9 cellular contexts compared by ENCODE assay signal in genomic region chr2:9799011-9799596, GRCh38. TPM values are rescaled to one million over a fixed set of nuclear protein-coding genes. Genes with fewer than 3 reads are reported as not detected.
A peak's percentile ranks its signal among the peaks of the same experiment; 100 is the strongest.
DNase-seq lines count a peak whose midpoint lies in the region; ATAC-seq, FAIRE-seq and TF ChIP-seq lines count a peak whose summit lies in the region.
"Had no signal": no experiment of that assay in that cellular context is flagged by ENCODE, and none has a peak within 500 bp of the region (broad histone marks: within the 10 kb centered on the region; RNA-seq: fewer than 3 reads in every experiment).

No MANE protein-coding gene starts in this region.

- no peak overlapping the region for H3K27ac Mint-ChIP-seq in CD4-positive, alpha-beta T cell

- peaks cover 7% of the 10 kb centered on the region for H3K4me1 ChIP-seq in OCI-LY7 (ENCODE audit: insufficient read depth, low read length, poor library complexity, severe bottlenecking)
- H3K4me1 ChIP-seq in kidney (ENCODE audit: control insufficient read depth in 1 of 2, insufficient read depth in 1 of 2, low read depth in 1 of 2, low read length in 2 of 2): peaks cover 5 to 10% of the 10 kb centered on the region in 2 donors

- H2AFZ ChIP-seq in OCI-LY7 (ENCODE audit: low read length): peak overlapping the region; percentile 76

- H3K27me3 ChIP-seq in CD4-positive, alpha-beta T cell (ENCODE audit: control insufficient read depth, insufficient read depth, low read length): no peaks in the 10 kb centered on the region
- H3K27me3 ChIP-seq: foreskin keratinocyte had no signal

- intact Hi-C loops in CD4-positive, alpha-beta T cell (cut with DNase I, micrococcal nuclease): loop anchor here (1.0 to 5.0 kb wide), 3 partner anchors 16 to 657 kb away; no protein-coding TSS in a partner anchor
- intact Hi-C loops in OCI-LY7 (cut with micrococcal nuclease; ENCODE audit: unreplicated experiment) (loop anchor here (1.0 kb wide), 1 partner anchor 249 kb away; no protein-coding TSS in a partner anchor), kidney (cut with DNase I) (no loop called here)

- H3K9me3 Mint-ChIP-seq in CD4-positive, alpha-beta T cell: no peaks in the 10 kb centered on the region

- H3K9ac ChIP-seq in kidney (ENCODE audit: low read length in 2 of 2): no peak overlapping the region

- H3K4me3 ChIP-seq in OCI-LY7 (ENCODE audit: low read depth, low read length, poor library complexity, severe bottlenecking) (no peak overlapping the region), kidney (ENCODE audit: low read length in 2 of 2) (no peak overlapping the region)

- FAIRE-seq in kidney (lab: Jason Lieb, UNC): no peak

- no peak for TF ChIP-seq CTCF in CD4-positive, alpha-beta T cell (IDR thresholded peaks at IDR 0.05)
- no peak for TF ChIP-seq CTCF in OCI-LY7 (conservative IDR thresholded peaks at IDR 0.05; ENCODE audit: low read length)
- no peak for TF ChIP-seq CTCF in kidney (IDR thresholded peaks at IDR 0.05; ENCODE audit: borderline replicate concordance, extremely low read depth, insufficient read depth)

- no peak overlapping the region for H3K27ac ChIP-seq in CD4-positive, alpha-beta T cell (ENCODE audit: low read depth, low read length)
- H3K27ac ChIP-seq in OCI-LY7 (ENCODE audit: low read depth, low read length, poor library complexity, severe bottlenecking) (no peak overlapping the region), kidney (ENCODE audit: low read depth in 2 of 2, low read length in 2 of 2) (no peak overlapping the region)

- no peaks in the 10 kb centered on the region for H4K20me1 ChIP-seq in OCI-LY7 (ENCODE audit: insufficient read depth, low read length)

- BruUV-seq in OCI-LY7 (replicated peaks; lab: Mats Ljungman, UMichigan): no TSS peak

- POLR2A ChIA-PET in CD4-positive, alpha-beta T cell (lab: Charles Lee): interaction anchor here (1.0 kb wide), 1 partner anchor 243 kb away, joined by 5 read pairs; the partner anchor contains the start of gene ADAM17
- POLR2A ChIA-PET in OCI-LY7 (lab: Charles Lee): interaction anchor here (0.6 kb wide), 1 partner anchor 952 kb away, joined by 3 read pairs; no protein-coding TSS in a partner anchor

- H3K27me3 Mint-ChIP-seq in CD4-positive, alpha-beta T cell: peaks cover 5% of the 10 kb centered on the region

- DNase-seq in CD4-positive, alpha-beta T cell: no peak
- no peak for DNase-seq in OCI-LY7 (ENCODE audit: low spot score)
- peak; percentile 38 for DNase-seq in kidney
- DNase-seq in NCI-H2171 treated with DMSO at 0.1 percent for 48 hours (lab: John Stamatoyannopoulos, UW): no peak
- no peak for DNase-seq in DMS79 (lab: John Stamatoyannopoulos, UW)

- H3K4me1 Mint-ChIP-seq in CD4-positive, alpha-beta T cell (ENCODE audit: low read depth): peaks cover 17% of the 10 kb centered on the region

- no peaks in the 10 kb centered on the region for H3K36me3 Mint-ChIP-seq in CD4-positive, alpha-beta T cell (ENCODE audit: low read depth)

- H3K4me2 ChIP-seq in OCI-LY7 (ENCODE audit: low read length): no peak overlapping the region

- H3K79me2 ChIP-seq in OCI-LY7 (ENCODE audit: insufficient read depth, low read depth, low read length): no peaks in the 10 kb centered on the region

- H3K36me3 ChIP-seq in OCI-LY7 (ENCODE audit: insufficient read depth, low read length) (no peaks in the 10 kb centered on the region), kidney (ENCODE audit: control insufficient read depth in 1 of 2, insufficient read depth in 2 of 2, low read length in 2 of 2) (no peaks in the 10 kb centered on the region)

- H3K9me3 ChIP-seq in CD4-positive, alpha-beta T cell (ENCODE audit: control insufficient read depth, low read length): no peaks in the 10 kb centered on the region
- H3K9me3 ChIP-seq in OCI-LY7 (ENCODE audit: low read length) (no peaks in the 10 kb centered on the region), kidney (ENCODE audit: control insufficient read depth in 1 of 2, low read length in 2 of 2) (no peaks in the 10 kb centered on the region)

- H3K9me2 ChIP-seq in OCI-LY7 (ENCODE audit: insufficient read depth, low read length): no peaks in the 10 kb centered on the region

- ATAC-seq in CD4-positive, alpha-beta T cell (ENCODE audit: poor library complexity): no peak
- ATAC-seq in GM19372 (IDR thresholded peaks at IDR 0.05; ENCODE audit: low read depth, unreplicated experiment) (peak; percentile 13), HG02798 (IDR thresholded peaks at IDR 0.05; ENCODE audit: poor library complexity, unreplicated experiment) (no peak), HG02763 (IDR thresholded peaks at IDR 0.05; ENCODE audit: unreplicated experiment) (no peak)

- peak overlapping the region; percentile 82 for H3K4me3 Mint-ChIP-seq in CD4-positive, alpha-beta T cell

- CTCF ChIA-PET in CD4-positive, alpha-beta T cell (lab: Charles Lee): interaction anchor here (0.6 to 3.0 kb wide), 14 partner anchors 10 to 1088 kb away, joined by 3 to 12 read pairs (median 4); partner anchors contain the start of genes ADAM17 and YWHAQ
- CTCF ChIA-PET in OCI-LY7 (lab: Charles Lee; ENCODE audit: unreplicated experiment): interaction anchor here (0.6 to 1.0 kb wide), 6 partner anchors 9 to 145 kb away, joined by 3 read pairs; no protein-coding TSS in a partner anchor

RNA-seq across cellular contexts. Expression of gene TAF1B, which starts 44.2 kb away (rescaled TPM):
- total RNA-seq in CD4-positive, alpha-beta T cell: 10 to 100 TPM in 1 of 2 experiments, 1 to 10 TPM in 1; 9.9 to 10.8 TPM
- 25.1 and 31.1 TPM in 2 replicates for total RNA-seq in OCI-LY7 (2014; rRNA removed; shearing (Covaris generic))
- total RNA-seq in OCI-LY7 (2022) (35.3 and 39.6 TPM in 2 replicates), kidney (27.7 TPM)
- 8.8 TPM for polyA plus RNA-seq in kidney (ENCODE audit: insufficient read depth, low read depth, low replicate concordance)
